Comparison of ENCODE assay signal across 8 cellular contexts in genomic region chr18:12236934-12237832, GRCh38. TPM values are rescaled to one million over a fixed set of nuclear protein-coding genes. Genes with fewer than 3 reads are reported as not detected.
DNase-seq lines count a peak whose midpoint lies in the region; ATAC-seq and TF ChIP-seq lines count a peak whose summit lies in the region.

No MANE protein-coding gene starts in this region.

- H3K9me3 ChIP-seq in Karpas-422 (ENCODE audit: low read length) (no peaks in the 10 kb centered on the region), heart right ventricle (no peaks in the 10 kb centered on the region)

- peaks cover 7% of the 10 kb centered on the region for H3K4me1 ChIP-seq in Karpas-422 (ENCODE audit: low read length)
- H3K4me1 ChIP-seq in heart right ventricle: peaks cover 0 to 7% (median 0%) of the 10 kb centered on the region in 9 donors

- no peak overlapping the region for H3K27ac ChIP-seq in Karpas-422 (ENCODE audit: low read length)
- H3K27ac ChIP-seq in heart right ventricle: no peak overlapping the region

- ATAC-seq in GM21390 (IDR thresholded peaks at IDR 0.05; ENCODE audit: unreplicated experiment) (peak; percentile 83), SK-N-SH treated with all-trans-retinoic acid at 6 μM for 48 hours (peak; percentile 99), heart right ventricle (peak; percentile 95 to 98 (median 96)), sciatic nerve (peak; percentile 96)

- H3K27me3 ChIP-seq in Karpas-422 (ENCODE audit: low read length) (no peaks in the 10 kb centered on the region), heart right ventricle (peaks cover 0 to 23% (median 7%) of the 10 kb centered on the region in 7 donors)

- H4K20me1 ChIP-seq in Karpas-422 (ENCODE audit: insufficient read depth, low read depth, low read length): no peaks in the 10 kb centered on the region

- no peak overlapping the region for H2AFZ ChIP-seq in Karpas-422 (ENCODE audit: low read length)

- DNase-seq in COLO829 (ENCODE audit: low spot score) (peak; percentile 53), Karpas-422 (peak; percentile 86), heart right ventricle (peak; percentile 70 to 82), sciatic nerve (ENCODE audit: low spot score) (peak; percentile 90), NCI-H1048 (lab: John Stamatoyannopoulos, UW) (no peak)
- DNase-seq in activated naive CD4-positive, alpha-beta T cell treated with anti-CD3 and anti-CD28 coated beads, Interleukin-2, amount 50 U/mL, for 16 hours: peak; percentile 68

- no peaks in the 10 kb centered on the region for H3K9me2 ChIP-seq in Karpas-422 (replicated peaks; ENCODE audit: insufficient read depth, low read length)

- peak; percentile 80 to 93 (median 89) for TF ChIP-seq CTCF in heart right ventricle (IDR thresholded peaks at IDR 0.05)

- H3K36me3 ChIP-seq in Karpas-422 (ENCODE audit: insufficient read depth, low read length) (no peaks in the 10 kb centered on the region), heart right ventricle (no peaks in the 10 kb centered on the region)

- intact Hi-C loops in heart right ventricle (cut with DNase I): loop anchor here in 9 of 10 donors (5.0 to 10.0 kb wide), 5 partner anchors 142 to 1632 kb away; partner anchors contain the start of gene ANKRD62 (in 8 of the 9)
- intact Hi-C loops in sciatic nerve (cut with DNase I): no loop called here

- WGBS in heart right ventricle, 2 donors: 29 to 37% methylated on average over 33 of the region's 33 CpGs

- H3K79me2 ChIP-seq in Karpas-422 (ENCODE audit: low read length): no peaks in the 10 kb centered on the region

- no peak overlapping the region for H3K4me2 ChIP-seq in Karpas-422 (ENCODE audit: low read depth, low read length, poor library complexity, severe bottlenecking)

- no peak overlapping the region for H3K9ac ChIP-seq in Karpas-422 (ENCODE audit: low read length)

- H3K4me3 ChIP-seq in Karpas-422 (ENCODE audit: low read length): no peak overlapping the region
- H3K4me3 ChIP-seq in heart right ventricle: no peak overlapping the region

TF ChIP-seq in SK-N-SH treated with all-trans-retinoic acid at 6 μM for 48 hours, 23 proteins besides CTCF, POLR2A, EP300 and RAD21:
- TF ChIP-seq ZNF70 (CRISPR knock-in tag; IDR thresholded peaks at IDR 0.05) (no peak), TOX (CRISPR knock-in tag; IDR thresholded peaks at IDR 0.05; ENCODE audit: borderline replicate concordance) (no peak), OSR1 (CRISPR knock-in tag; IDR thresholded peaks at IDR 0.05) (no peak), PATZ1 (CRISPR knock-in tag; IDR thresholded peaks at IDR 0.05; ENCODE audit: borderline replicate concordance) (no peak), TSHZ2 (CRISPR knock-in tag; IDR thresholded peaks at IDR 0.05) (no peak), CSRNP3 (CRISPR knock-in tag; IDR thresholded peaks at IDR 0.05) (no peak), ZFP3 (CRISPR knock-in tag; IDR thresholded peaks at IDR 0.05) (no peak), CREB5 (CRISPR knock-in tag; IDR thresholded peaks at IDR 0.05; ENCODE audit: low read depth) (no peak), ZC3H10 (CRISPR knock-in tag; IDR thresholded peaks at IDR 0.05) (no peak), SNAI2 (CRISPR knock-in tag; IDR thresholded peaks at IDR 0.05) (no peak), POU6F1 (CRISPR knock-in tag; IDR thresholded peaks at IDR 0.05; ENCODE audit: borderline replicate concordance, low read depth) (no peak), ISL1 (CRISPR knock-in tag; IDR thresholded peaks at IDR 0.05) (no peak), RARB (CRISPR knock-in tag; IDR thresholded peaks at IDR 0.05) (no peak), GLIS3 (CRISPR knock-in tag; IDR thresholded peaks at IDR 0.05) (no peak)

RNA-seq across cellular contexts. Expression of gene CIDEA, which starts 17.0 kb away (rescaled TPM):
- not detected in 2 replicates for total RNA-seq in Karpas-422 (2014; rRNA removed; shearing (Covaris generic); ENCODE audit: low replicate concordance)
- total RNA-seq in heart right ventricle (1 to 10 TPM in 4 of 10 donors, under 1 TPM in 4, not detected in 2; 0.37 to 6.8 (median 1.4) TPM), sciatic nerve (5.0 TPM)
- 1 to 10 TPM in 1 of 2 donors, under 1 TPM in 1; 0.59 to 2.0 TPM for polyA plus RNA-seq in heart right ventricle
